ENCODE assay signal across 7 cellular contexts in genomic region chr10:128661404-128662197, GRCh38.
"Had no signal": no experiment of that assay in that cellular context is flagged by ENCODE, and none has a peak within 500 bp of the region (broad histone marks: within the 10 kb centered on the region; RNA-seq: fewer than 3 reads in every experiment).

No MANE protein-coding gene starts in this region.

- H3K9ac ChIP-seq: GM23248 had no signal

- H3K36me3 ChIP-seq: HAP-1 had no signal

- H3K4me1 Mint-ChIP-seq: IgD-negative memory B cell had no signal

- H3K27ac Mint-ChIP-seq: HFFc6, IgD-negative memory B cell had no signal

- H3K4me3 ChIP-seq: GM23248, HAP-1 had no signal

- H3K9me3 ChIP-seq: HAP-1 had no signal

- H3K27ac ChIP-seq: GM23248, HL-60 had no signal

- H3K36me3 Mint-ChIP-seq: IgD-negative memory B cell had no signal

- H3K27me3 Mint-ChIP-seq: IgD-negative memory B cell had no signal

- H3K4me1 ChIP-seq: HAP-1 had no signal

- DNase-seq: GM23248, GOT3, H7, HFFc6 had no signal

- H3K4me3 Mint-ChIP-seq: HFFc6, IgD-negative memory B cell had no signal
